In genomic region chr2:156532989-156533388, GRCh38 we compare ENCODE assay signal across 14 cellular contexts.
DNase-seq lines count a peak whose midpoint lies in the region; ATAC-seq and TF ChIP-seq lines count a peak whose summit lies in the region.
"Had no signal": no experiment of that assay in that cellular context is flagged by ENCODE, and none has a peak within 500 bp of the region (broad histone marks: within the 10 kb centered on the region; RNA-seq: fewer than 3 reads in every experiment).

No MANE protein-coding gene starts in this region.

- H2AK5ac ChIP-seq in trophoblast cell (ENCODE audit: low read length), result no peak overlapping the region

- no peaks in the 10 kb centered on the region for H3K4me1 ChIP-seq in trophoblast cell (ENCODE audit: control insufficient read depth in 1 of 2, insufficient read depth in 2 of 2, low read length in 2 of 2)
- no peaks in the 10 kb centered on the region for H3K4me1 ChIP-seq in testis

- H3K4ac ChIP-seq in trophoblast cell (ENCODE audit: low read depth, low read length), result no peak overlapping the region

- no peaks in the 10 kb centered on the region for H3K36me3 ChIP-seq in trophoblast cell (ENCODE audit: control insufficient read depth in 1 of 2, insufficient read depth in 2 of 2, low read length in 2 of 2)
- no peaks in the 10 kb centered on the region for H3K36me3 ChIP-seq in testis (ENCODE audit: low read depth, missing control alignments)

- H2BK120ac ChIP-seq in trophoblast cell (ENCODE audit: insufficient read depth, low read length, poor library complexity), result no peak overlapping the region

- H3K18ac ChIP-seq in trophoblast cell (ENCODE audit: low read length), result no peak overlapping the region

- no peak overlapping the region for H2BK12ac ChIP-seq in trophoblast cell (ENCODE audit: low read length)

- ATAC-seq in GM18505 (IDR thresholded peaks at IDR 0.05; ENCODE audit: unreplicated experiment) (peak; percentile 69), GM21360 (IDR thresholded peaks at IDR 0.05; ENCODE audit: unreplicated experiment) (peak; percentile 42), HG02870 (IDR thresholded peaks at IDR 0.05; ENCODE audit: unreplicated experiment) (peak; percentile 47), HG03469 (IDR thresholded peaks at IDR 0.05; ENCODE audit: unreplicated experiment) (peak; percentile 61)

- intact Hi-C loops in testis (cut with DNase I; ENCODE audit: low total_unique reads), result no loop called here

- TF ChIP-seq CTCF in testis (IDR thresholded peaks at IDR 0.05), result no peak

- H3K4me3 ChIP-seq in trophoblast cell (ENCODE audit: low read depth, low read length) (no peak overlapping the region), testis (no peak overlapping the region)
- H3K4me3 ChIP-seq: lung had no signal

- no peak for TF ChIP-seq POLR2A in GM18505 (IDR thresholded peaks at IDR 0.05; ENCODE audit: borderline replicate concordance, extremely low read depth, insufficient read depth, insufficient read length)
- no peak for TF ChIP-seq POLR2A in testis (IDR thresholded peaks at IDR 0.05)

- no peak overlapping the region for H4K91ac ChIP-seq in trophoblast cell (ENCODE audit: low read depth, low read length)

- no peak overlapping the region for H3K14ac ChIP-seq in trophoblast cell (ENCODE audit: low read length)

- DNase-seq in trophoblast cell, result no peak
- no peak for DNase-seq in NK-92 (lab: John Stamatoyannopoulos, UW; ENCODE audit: unreplicated experiment)
- no peak for DNase-seq in DMS53 (lab: John Stamatoyannopoulos, UW)
- DNase-seq in testis, result no peak
- DNase-seq: activated CD4-positive, alpha-beta T cell treated with anti-CD3 and anti-CD28 coated beads, Interleukin-2, amount 50 U/mL, for 4 hours; activated effector memory CD4-positive, alpha-beta T cell treated with anti-CD3 and anti-CD28 coated beads, Interleukin-2, amount 50 U/mL, for 16 hours; NCI-H82; retina had no signal

- no peak overlapping the region for H4K8ac ChIP-seq in trophoblast cell (ENCODE audit: low read depth, low read length)

- no peaks in the 10 kb centered on the region for H3K79me1 ChIP-seq in trophoblast cell (ENCODE audit: low read length)

- H3K27me3 ChIP-seq in trophoblast cell (ENCODE audit: insufficient read depth, low read length), result no peaks in the 10 kb centered on the region
- no peaks in the 10 kb centered on the region for H3K27me3 ChIP-seq in testis

- H2AFZ ChIP-seq in trophoblast cell (ENCODE audit: insufficient read depth, low read length, poor library complexity), result no peak overlapping the region

- H3K9ac ChIP-seq in trophoblast cell (ENCODE audit: low read length), result no peak overlapping the region
- H3K9ac ChIP-seq: KMS-11 had no signal

- no peak overlapping the region for H3K23ac ChIP-seq in trophoblast cell (ENCODE audit: low read length)

- H3K4me2 ChIP-seq in trophoblast cell (ENCODE audit: low read length), result no peak overlapping the region
- H3K4me2 ChIP-seq: KMS-11 had no signal

- no peaks in the 10 kb centered on the region for H3K79me2 ChIP-seq in trophoblast cell (ENCODE audit: control insufficient read depth, insufficient read depth, low read length, poor library complexity)

- no CpG with 5 or more reads among the region's 2 CpGs for WGBS in trophoblast cell (ENCODE audit: extremely low coverage, insufficient coverage, insufficient read length)
- 92 to 98% methylated on average over 2 of the region's 2 CpGs for WGBS in testis, 2 donors

- H4K12ac ChIP-seq in trophoblast cell (ENCODE audit: low read depth, low read length), result no peak overlapping the region

- peaks cover 5% of the 10 kb centered on the region for H3K9me3 ChIP-seq in trophoblast cell (ENCODE audit: insufficient read depth, low read depth, low read length)
- H3K9me3 ChIP-seq in testis, result no peaks in the 10 kb centered on the region

- H2BK5ac ChIP-seq in trophoblast cell (ENCODE audit: low read depth, low read length, poor library complexity), result no peak overlapping the region

- H3K27ac ChIP-seq in trophoblast cell (ENCODE audit: low read depth, low read length), result no peak overlapping the region
- no peak overlapping the region for H3K27ac ChIP-seq in testis
- H3K27ac ChIP-seq: KMS-11 had no signal
